In genomic region chr9:97411440-97411788, GRCh38 we compare ENCODE assay signal across 8 cellular contexts. TPM values are rescaled to one million over a fixed set of nuclear protein-coding genes. Genes with fewer than 3 reads are reported as not detected.
DNase-seq lines count a peak whose midpoint lies in the region; ATAC-seq, FAIRE-seq and TF ChIP-seq lines count a peak whose summit lies in the region.

No MANE protein-coding gene starts in this region.

- H3K36me3 ChIP-seq in HUES48 (ENCODE audit: control insufficient read depth, insufficient read depth, low read length) = no peaks in the 10 kb centered on the region
- no peaks in the 10 kb centered on the region for H3K36me3 ChIP-seq in duodenal mucosa (ENCODE audit: control insufficient read depth in 1 of 2, insufficient read depth in 2 of 2, low read length in 2 of 2)
- H3K36me3 ChIP-seq in pancreas = no peaks in the 10 kb centered on the region

- intact Hi-C loops in pancreas (cut with DNase I) = no loop called here

- no peak for DNase-seq in pancreas
- no peak for DNase-seq in urothelium cell line (ENCODE audit: low spot score)
- no peak for DNase-seq in erythroblast (lab: John Stamatoyannopoulos, UW)

- H3K27ac ChIP-seq in HUES48 (ENCODE audit: low read depth, low read length) = no peak overlapping the region
- peak overlapping the region; percentile 73 for H3K27ac ChIP-seq in duodenal mucosa (ENCODE audit: low read depth, low read length)
- peak overlapping the region in 3 of 4 donors; percentile 76 to 81 (median 81) for H3K27ac ChIP-seq in pancreas

- H3K27me3 ChIP-seq in HUES48 (ENCODE audit: control insufficient read depth, insufficient read depth, low read length) = peaks cover 26% of the 10 kb centered on the region
- H3K27me3 ChIP-seq in duodenal mucosa (ENCODE audit: control insufficient read depth in 1 of 2, insufficient read depth in 2 of 2, low read length in 2 of 2) = no peaks in the 10 kb centered on the region
- no peaks in the 10 kb centered on the region for H3K27me3 ChIP-seq in pancreas

- FAIRE-seq in pancreas (lab: Jason Lieb, UNC) = no peak
- FAIRE-seq in urothelium cell line (lab: Jason Lieb, UNC) = no peak

- H3K9ac ChIP-seq in HUES48 (ENCODE audit: low read depth, low read length) = no peak overlapping the region
- H3K9ac ChIP-seq in duodenal mucosa (ENCODE audit: low read depth in 1 of 2, low read length in 2 of 2) = peak overlapping the region; percentile 44 to 48

- no peak for TF ChIP-seq CTCF in pancreas (IDR thresholded peaks at IDR 0.05)

- ATAC-seq in GM18508 (IDR thresholded peaks at IDR 0.05; ENCODE audit: insufficient read depth, unreplicated experiment) = peak; percentile 8
- peak in 1 of 4 donors; percentile 5 for ATAC-seq in pancreas
- ATAC-seq in GM21529 (IDR thresholded peaks at IDR 0.05; ENCODE audit: unreplicated experiment) = no peak
- ATAC-seq in esophagus mucosa = no peak

- H3K9me3 ChIP-seq in HUES48 (ENCODE audit: control insufficient read depth, insufficient read depth, low read length) = no peaks in the 10 kb centered on the region
- H3K9me3 ChIP-seq in duodenal mucosa (ENCODE audit: control insufficient read depth in 1 of 2, low read length in 2 of 2) = peaks cover 0 to 2% of the 10 kb centered on the region in 2 donors
- H3K9me3 ChIP-seq in pancreas = no peaks in the 10 kb centered on the region

- H3K4me3 ChIP-seq in HUES48 (ENCODE audit: low read depth, low read length) (peak overlapping the region; percentile 70), duodenal mucosa (ENCODE audit: low read depth in 1 of 2, low read length in 2 of 2) (peak overlapping the region; percentile 64 to 69), pancreas (peak overlapping the region; percentile 88 to 100 (median 98))

- TF ChIP-seq POLR2A in erythroblast (IDR thresholded peaks at IDR 0.05; ENCODE audit: low read length) = no peak

- WGBS in pancreas, 2 donors = 11 to 15% methylated on average over 3 of the region's 3 CpGs

- H3K4me1 ChIP-seq in HUES48 (ENCODE audit: control insufficient read depth, insufficient read depth, low read length) (peaks cover 11% of the 10 kb centered on the region), duodenal mucosa (ENCODE audit: control insufficient read depth in 1 of 2, insufficient read depth in 2 of 2, low read length in 2 of 2) (peaks cover 26 to 47% of the 10 kb centered on the region in 2 donors), pancreas (peaks cover 9 to 25% (median 11%) of the 10 kb centered on the region in 3 donors)

RNA-seq across cellular contexts. Expression of gene TDRD7, which starts 0.5 kb away (rescaled TPM):
- total RNA-seq in pancreas (1 to 10 TPM; 3.9 to 9.5 (median 4.7) TPM), esophagus mucosa (9.8 TPM)
- 1 to 10 TPM; 3.4 to 6.4 TPM for polyA plus RNA-seq in pancreas
